Comparison of ENCODE assay signal across 28 cellular contexts in the genomic region with DNA sequence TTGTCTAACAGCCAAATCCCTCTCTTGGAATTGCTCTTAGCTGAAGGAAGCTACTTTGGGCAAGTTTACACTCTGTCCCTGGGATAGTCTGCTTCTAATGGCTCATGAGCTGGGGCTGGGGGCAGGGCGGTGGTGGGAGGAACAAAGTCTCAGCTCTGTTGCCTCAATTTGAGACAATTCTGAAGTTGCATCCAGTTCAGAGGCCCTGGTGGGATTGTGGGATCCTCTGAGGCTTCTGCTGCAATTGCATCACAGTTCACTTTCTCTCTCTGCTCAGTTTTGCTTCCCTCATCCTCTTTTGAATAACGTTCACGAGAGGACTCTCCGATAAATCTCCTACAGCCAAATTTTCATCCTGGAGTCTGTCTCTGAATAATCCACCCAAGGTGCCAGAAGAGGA.
"Had no signal": no experiment of that assay in that cellular context is flagged by ENCODE, and none has a peak within 500 bp of the region (broad histone marks: within the 10 kb centered on the region; RNA-seq: fewer than 3 reads in every experiment).

No MANE protein-coding gene starts in this region.

- ATAC-seq: activated T-helper 17 cell treated with anti-CD3 and anti-CD28 coated beads, Interleukin-2, amount 50 U/mL, for 72 hours; Right ventricle myocardium inferior; SK-N-SH treated with all-trans-retinoic acid at 6 μM for 48 hours; T-helper 17 cell had no signal

- H3K27me3 ChIP-seq: brain microvascular endothelial cell, SJSA1 had no signal

- H3K36me3 ChIP-seq: brain microvascular endothelial cell, SJSA1 had no signal

- FAIRE-seq: colon, TTC549 had no signal

- H3K4me3 ChIP-seq: SJSA1 had no signal

- DNase-seq: activated B cell treated with CpG ODN at 0.5 μM for 24 hours; activated CD4-positive, alpha-beta memory T cell treated with anti-CD3 and anti-CD28 coated beads for 36 hours; activated CD4-positive, alpha-beta T cell treated with anti-CD3 and anti-CD28 coated beads, Interleukin-2, amount 10 ng/mL, durations not matched to agents 7 days and 5 days; activated CD8-positive, alpha-beta memory T cell treated with anti-CD3 and anti-CD28 coated beads for 24 hours; activated gamma-delta T cell; activated naive CD4-positive, alpha-beta T cell treated with anti-CD3 and anti-CD28 coated beads, Interleukin-2, amount 10 ng/mL, durations not matched to agents 7 days and 5 days; activated naive CD8-positive, alpha-beta T cell treated with anti-CD3 and anti-CD28 coated beads for 36 hours; activated T-cell treated with anti-CD3 and anti-CD28 coated beads, Interleukin-2, amount 50 U/mL, for 48 hours; brain microvascular endothelial cell; cerebellar nuclear complex; KG1; NCI-H1048; NCI-H146; NCI-H1930; NCI-H2171; NCI-H2227 treated with DMSO at 0.1 percent for 48 hours; NCI-H446 treated with DMSO at 0.1 percent for 48 hours; NCI-H526; NCI-H774; RPMI8226; T-helper 17 cell; T-helper 9 cell had no signal
